ENCODE assay signal across 15 cellular contexts in genomic region chr1:54874079-54874830, GRCh38. TPM values are rescaled to one million over a fixed set of nuclear protein-coding genes. Genes with fewer than 3 reads are reported as not detected.
DNase-seq lines count a peak whose midpoint lies in the region; ATAC-seq, FAIRE-seq and TF ChIP-seq lines count a peak whose summit lies in the region.
"Had no signal": no experiment of that assay in that cellular context is flagged by ENCODE, and none has a peak within 500 bp of the region (broad histone marks: within the 10 kb centered on the region; RNA-seq: fewer than 3 reads in every experiment).

No MANE protein-coding gene starts in this region.

- in situ Hi-C loops in IMR-90 (cut with MboI; ENCODE audit: low sequenced_read_pairs), result no loop called here
- in situ Hi-C loops in brain microvascular endothelial cell (cut with HindIII; ENCODE audit: low pct_ligation_motif_present, low sequenced_read_pairs), result no loop called here
- in situ Hi-C loops in HepG2 (cut with HindIII; ENCODE audit: extremely low pct_ligation_motif_present, low pct_unique_long_range_greater_than_20kb), result no loop called here

- ATAC-seq in IMR-90 (ENCODE audit: low read depth), result peak; percentile 75
- ATAC-seq in HepG2, result no peak
- no peak for ATAC-seq in naive thymus-derived CD4-positive, alpha-beta T cell
- no peak for ATAC-seq in HG03521 (IDR thresholded peaks at IDR 0.05; ENCODE audit: unreplicated experiment)

- peaks cover 28% of the 10 kb centered on the region for H3K9me1 ChIP-seq in IMR-90 (ENCODE audit: insufficient read depth, low read length)

- no peak for TF ChIP-seq POLR2A in IMR-90 (IDR thresholded peaks at IDR 0.05; ENCODE audit: low read depth, low read length)
- TF ChIP-seq POLR2A in HepG2 (IDR thresholded peaks at IDR 0.05; ENCODE audit: insufficient read depth in 1 of 2, low read depth in 2 of 2, low read length in 2 of 2), result no peak

- H3K4me3 Mint-ChIP-seq in naive thymus-derived CD4-positive, alpha-beta T cell, result no peak overlapping the region

- H3K4me3 ChIP-seq in ACC112 (ENCODE audit: low read depth, low read length) (peak overlapping the region; percentile 12; the same call in 1 of the 2 replicates), IMR-90 (ENCODE audit: insufficient read depth, low read depth, low read length) (no peak overlapping the region), brain microvascular endothelial cell (ENCODE audit: low read depth, low read length) (no peak overlapping the region), HepG2 (replicated peaks in 1 of 3; ENCODE audit: insufficient read depth in 1 of 3, low read depth in 2 of 3, low read length in 3 of 3) (no peak overlapping the region)
- no peak overlapping the region for H3K4me3 ChIP-seq in naive thymus-derived CD4-positive, alpha-beta T cell (ENCODE audit: low read length)
- H3K4me3 ChIP-seq: Peyer's patch had no signal

- no peak for FAIRE-seq in HepG2 (lab: Jason Lieb, UNC)
- FAIRE-seq: GM12891 had no signal

- CTCF ChIA-PET in IMR-90 (lab: Yijun Ruan, JAX) (no interaction called here), HepG2 (lab: Yijun Ruan, JAX; ENCODE audit: low intra/inter-chr PET ratio, low total read pairs) (no interaction called here)
- CTCF ChIA-PET in naive thymus-derived CD4-positive, alpha-beta T cell (lab: Charles Lee), result no interaction called here

- peak overlapping the region; percentile 65 for H3K27ac ChIP-seq in ACC112 (ENCODE audit: low read depth, low read length)
- H3K27ac ChIP-seq in IMR-90 (ENCODE audit: insufficient read depth, low read length), result no peak overlapping the region
- H3K27ac ChIP-seq in brain microvascular endothelial cell, result no peak overlapping the region
- H3K27ac ChIP-seq in HepG2 (ENCODE audit: extremely low read length, insufficient read depth, low read length), result no peak overlapping the region
- H3K27ac ChIP-seq in naive thymus-derived CD4-positive, alpha-beta T cell (ENCODE audit: low read depth, low read length), result no peak overlapping the region
- H3K27ac ChIP-seq: HL-60, Peyer's patch had no signal

- no peaks in the 10 kb centered on the region for H3K9me3 ChIP-seq in IMR-90 (ENCODE audit: control insufficient read depth, insufficient read depth, low read length)
- no peaks in the 10 kb centered on the region for H3K9me3 ChIP-seq in HepG2 (ENCODE audit: low read length)
- no peaks in the 10 kb centered on the region for H3K9me3 ChIP-seq in naive thymus-derived CD4-positive, alpha-beta T cell (ENCODE audit: control insufficient read depth in 2 of 3, low read length in 3 of 3)
- H3K9me3 ChIP-seq: Peyer's patch had no signal

- DNase-seq in IMR-90 (peak; percentile 66), brain microvascular endothelial cell (peak; percentile 56), HepG2 (ENCODE audit: low spot score) (no peak), SIG-M5 (lab: John Stamatoyannopoulos, UW) (no peak), HuH-7.5 (ENCODE audit: low spot score) (no peak)
- DNase-seq in naive thymus-derived CD4-positive, alpha-beta T cell, result no peak
- DNase-seq: C1 segment of cervical spinal cord, KG1, NCI-H1092, Peyer's patch, SHP77 had no signal

- BruUV-seq in IMR-90 (replicated peaks; lab: Mats Ljungman, UMichigan), result no TSS peak
- no TSS peak for BruUV-seq in HepG2 (replicated peaks; lab: Mats Ljungman, UMichigan)

- H3K27me3 ChIP-seq in ACC112 (ENCODE audit: insufficient read depth, low read length) (no peaks in the 10 kb centered on the region), IMR-90 (ENCODE audit: control insufficient read depth, insufficient read depth, low read length) (no peaks in the 10 kb centered on the region), brain microvascular endothelial cell (replicated peaks) (no peaks in the 10 kb centered on the region), HepG2 (ENCODE audit: control insufficient read depth in 1 of 2, insufficient read depth in 2 of 2, low read length in 2 of 2) (no peaks in the 10 kb centered on the region)
- H3K27me3 ChIP-seq in naive thymus-derived CD4-positive, alpha-beta T cell (ENCODE audit: control insufficient read depth in 2 of 2, insufficient read depth in 2 of 2, low read length in 2 of 2), result no peaks in the 10 kb centered on the region
- H3K27me3 ChIP-seq: Peyer's patch had no signal

- H3K79me2 ChIP-seq in ACC112 (ENCODE audit: control insufficient read depth, insufficient read depth, low read length, unreplicated experiment) (peaks cover 9% of the 10 kb centered on the region), HepG2 (ENCODE audit: insufficient read depth, low read length) (peaks cover 57% of the 10 kb centered on the region)

- peaks cover 5 to 48% (median 26%) of the 10 kb centered on the region in 5 donors for H3K36me3 Mint-ChIP-seq in naive thymus-derived CD4-positive, alpha-beta T cell

- no peak overlapping the region for H3K14ac ChIP-seq in IMR-90 (replicated peaks; ENCODE audit: low read depth, low read length)

- peaks cover 0 to 3% (median 0%) of the 10 kb centered on the region in 11 donors for H3K9me3 Mint-ChIP-seq in naive thymus-derived CD4-positive, alpha-beta T cell

- intact Hi-C loops in IMR-90 (cut with micrococcal nuclease) (no loop called here), HepG2 (cut with micrococcal nuclease; ENCODE audit: unreplicated experiment) (no loop called here)
- intact Hi-C loops in naive thymus-derived CD4-positive, alpha-beta T cell (cut with micrococcal nuclease), result no loop called here

- dilution Hi-C loops in IMR-90 (cut with HindIII; ENCODE audit: low sequenced_read_pairs, unreplicated experiment), result no loop called here

- H4K5ac ChIP-seq in IMR-90 (ENCODE audit: low read depth, low read length), result no peak overlapping the region

- TF ChIP-seq CTCF in IMR-90 (conservative IDR thresholded peaks at IDR 0.05; ENCODE audit: low read depth, low read length), result no peak
- TF ChIP-seq CTCF in brain microvascular endothelial cell (IDR thresholded peaks at IDR 0.05; ENCODE audit: low read depth, low read length, missing control alignments), result no peak
- no peak for TF ChIP-seq CTCF in HepG2 (CRISPR knock-in tag; IDR thresholded peaks at IDR 0.05)

- no peak overlapping the region for H2AK5ac ChIP-seq in IMR-90 (ENCODE audit: low read depth, low read length)

- peaks cover 0 to 6% (median 0%) of the 10 kb centered on the region in 7 donors for H3K4me1 Mint-ChIP-seq in naive thymus-derived CD4-positive, alpha-beta T cell

- no peaks in the 10 kb centered on the region for H3K27me3 Mint-ChIP-seq in naive thymus-derived CD4-positive, alpha-beta T cell

- H3K4me2 ChIP-seq in IMR-90 (ENCODE audit: low read depth, low read length) (no peak overlapping the region), HepG2 (ENCODE audit: low read depth, low read length) (no peak overlapping the region)

- H2AFZ ChIP-seq in ACC112 (ENCODE audit: low read length, unreplicated experiment) (no peak overlapping the region), IMR-90 (replicated peaks; ENCODE audit: low read length, poor library complexity) (no peak overlapping the region), HepG2 (ENCODE audit: low read length) (no peak overlapping the region)

- H3K36me3 ChIP-seq in ACC112 (ENCODE audit: insufficient read depth, low read length), result peaks cover 36% of the 10 kb centered on the region
- H3K36me3 ChIP-seq in IMR-90 (ENCODE audit: control insufficient read depth, insufficient read depth, low read length), result peaks cover 5% of the 10 kb centered on the region
- H3K36me3 ChIP-seq in brain microvascular endothelial cell (replicated peaks), result peaks cover 53% of the 10 kb centered on the region
- peaks cover 33 to 79% of the 10 kb centered on the region in 2 experiments for H3K36me3 ChIP-seq in HepG2 (replicated peaks in 1 of 2; ENCODE audit: control insufficient read depth in 1 of 2, insufficient read depth in 2 of 2, low read length in 2 of 2)
- H3K36me3 ChIP-seq in naive thymus-derived CD4-positive, alpha-beta T cell (ENCODE audit: control insufficient read depth in 2 of 3, insufficient read depth in 3 of 3, low read length in 3 of 3), result peaks cover 0 to 26% (median 0%) of the 10 kb centered on the region in 3 experiments

- peak overlapping the region; percentile 84 for H2BK5ac ChIP-seq in IMR-90 (ENCODE audit: low read depth, low read length, poor library complexity, severe bottlenecking)

- no peak overlapping the region for H3K27ac Mint-ChIP-seq in naive thymus-derived CD4-positive, alpha-beta T cell

- H4K20me1 ChIP-seq in IMR-90 (ENCODE audit: insufficient read depth, low read length) (no peaks in the 10 kb centered on the region), HepG2 (ENCODE audit: insufficient read depth, low read length) (peaks cover 54% of the 10 kb centered on the region)

- H2BK120ac ChIP-seq in IMR-90 (ENCODE audit: low read depth, low read length), result 0 out of 2 replicates have a peak overlapping the region, but pooled peaks have one; percentile 8

- H3K18ac ChIP-seq in IMR-90 (ENCODE audit: low read depth, low read length), result peak overlapping the region; percentile 11; the same call in 1 of the 2 replicates

- no peak overlapping the region for H2AK9ac ChIP-seq in IMR-90 (replicated peaks; ENCODE audit: low read depth, low read length, poor library complexity)

- H3K4me1 ChIP-seq in ACC112 (ENCODE audit: control insufficient read depth, insufficient read depth, low read length, unreplicated experiment), result peaks cover 35% of the 10 kb centered on the region
- H3K4me1 ChIP-seq in IMR-90 (ENCODE audit: control insufficient read depth, insufficient read depth, low read length), result peaks cover 12% of the 10 kb centered on the region
- peaks cover 97% of the 10 kb centered on the region for H3K4me1 ChIP-seq in HepG2 (ENCODE audit: insufficient read depth, low read length)
- H3K4me1 ChIP-seq in naive thymus-derived CD4-positive, alpha-beta T cell (ENCODE audit: control insufficient read depth in 2 of 2, insufficient read depth in 2 of 2, low read length in 2 of 2), result no peaks in the 10 kb centered on the region
- H3K4me1 ChIP-seq: Peyer's patch had no signal

- H3K9ac ChIP-seq in IMR-90 (ENCODE audit: low read depth, low read length) (no peak overlapping the region), HepG2 (ENCODE audit: insufficient read depth, low read depth, low read length) (no peak overlapping the region)

- POLR2A ChIA-PET in IMR-90 (lab: Charles Lee; ENCODE audit: unreplicated experiment) (interaction anchor here (0.5 kb wide), 1 partner anchor 53 kb away, joined by 4 read pairs; no protein-coding TSS in a partner anchor), HepG2 (lab: Yijun Ruan, JAX) (interaction anchor here (1.2 to 8.6 kb wide), 3 partner anchors 9 to 13 kb away, joined by 5 to 134 read pairs (median 12); partner anchors contain the start of gene DHCR24)
- POLR2A ChIA-PET in naive thymus-derived CD4-positive, alpha-beta T cell (lab: Charles Lee), result no interaction called here

- TF ChIP-seq RAD21 in IMR-90 (IDR thresholded peaks at IDR 0.05; ENCODE audit: low read length) (no peak), HepG2 (CRISPR knock-in tag; IDR thresholded peaks at IDR 0.05) (no peak)

- H3K79me1 ChIP-seq in IMR-90 (ENCODE audit: low read depth in 1 of 2, low read length in 2 of 2), result peaks cover 0 to 13% of the 10 kb centered on the region in 2 experiments; a peak in 2 of 4 replicates

- no peak for TF ChIP-seq EP300 in HepG2 (IDR thresholded peaks at IDR 0.05; ENCODE audit: low read depth in 2 of 2, low read length in 2 of 2)
- TF ChIP-seq EP300 in HepG2 (CRISPR knock-in tag; IDR thresholded peaks at IDR 0.05; ENCODE audit: borderline replicate concordance), result no peak

- H4K8ac ChIP-seq in IMR-90 (ENCODE audit: low read depth in 2 of 2, low read length in 2 of 2), result no peak overlapping the region

- H3K4ac ChIP-seq in IMR-90 (ENCODE audit: low read depth, low read length), result no peak overlapping the region

- 0 out of 2 replicates have a peak overlapping the region, but pooled peaks have one; percentile 0 for H4K91ac ChIP-seq in IMR-90 (ENCODE audit: insufficient read depth, low read depth, low read length)

- no peak overlapping the region for H3K23ac ChIP-seq in IMR-90 (ENCODE audit: low read depth, low read length)

- no CpG with 5 or more reads among the region's 3 CpGs for WGBS in IMR-90 (ENCODE audit: extremely low coverage in 2 of 2, insufficient read length in 1 of 2), 2 experiments
- WGBS in HepG2 (ENCODE audit: low lambda C conversion rate), result 95% methylated on average over 3 of the region's 3 CpGs

- H2BK15ac ChIP-seq in IMR-90 (ENCODE audit: low read depth, low read length), result no peak overlapping the region

- H2BK20ac ChIP-seq in IMR-90 (ENCODE audit: low read depth, low read length), result peak overlapping the region; percentile 76; the same call in 1 of the 2 replicates

- H3K56ac ChIP-seq in IMR-90 (ENCODE audit: extremely low read depth, insufficient read depth, low read length), result no peak overlapping the region

RNA-seq across cellular contexts. Expression of gene DHCR24, which starts 12.7 kb away (rescaled TPM):
- total RNA-seq in IMR-90 (2012; rRNA removed) (194 and 206 TPM in 2 replicates), HepG2 (2016; rRNA removed; fragmentation: Illumina TruSeq; extraction: Trizol) (250 and 448 TPM in 2 replicates)
- polyA plus RNA-seq in IMR-90 (2012; rRNA removed) (117 and 130 TPM in 2 replicates), HepG2 (2011; rRNA removed) (374 and 484 TPM in 2 replicates)
- 71.2 and 131 TPM in 2 replicates for polyA plus RNA-seq in IMR-90 (2012; cell fraction: cytosol; rRNA removed)
- 33.9 and 115 TPM in 2 replicates for polyA plus RNA-seq in IMR-90 (2012; cell fraction: nucleus; rRNA removed; ENCODE audit: low replicate concordance)
- total RNA-seq in HepG2 (2016; cell fraction: cytosol; rRNA removed; fragmentation: Illumina TruSeq; extraction: Trizol; ENCODE audit: low read depth), result 49.9 and 51.0 TPM in 2 replicates
- total RNA-seq in HepG2 (2016; cell fraction: insoluble cytoplasmic fraction; rRNA removed; fragmentation: Illumina TruSeq; extraction: Trizol), result 228 and 439 TPM in 2 replicates
- 153 and 157 TPM in 2 replicates for total RNA-seq in HepG2 (2016; cell fraction: membrane; rRNA removed; fragmentation: Illumina TruSeq; extraction: Trizol)
- 410 and 468 TPM in 2 replicates for total RNA-seq in HepG2 (2016; cell fraction: nucleus; rRNA removed; fragmentation: Illumina TruSeq; extraction: Trizol)
- 348 and 453 TPM in 2 replicates for polyA plus RNA-seq in HepG2 (2011; cell fraction: cytosol; rRNA removed)
- 376 and 486 TPM in 2 replicates for polyA plus RNA-seq in HepG2 (2011; cell fraction: nucleus; rRNA removed)
- polyA plus RNA-seq in HepG2 (2012), result 453 and 672 TPM in 2 replicates
- 36.9 and 39.3 TPM in 2 replicates for polyA plus RNA-seq in HepG2 (2016; cell fraction: cytosol; fragmentation: Illumina TruSeq; extraction: Trizol; ENCODE audit: low read depth)
- polyA plus RNA-seq in HepG2 (2016; cell fraction: insoluble cytoplasmic fraction; fragmentation: Illumina TruSeq; extraction: Trizol; ENCODE audit: low read depth), result 202 and 215 TPM in 2 replicates
- polyA plus RNA-seq in HepG2 (2016; cell fraction: membrane; fragmentation: Illumina TruSeq; extraction: Trizol; ENCODE audit: low read depth), result 86.7 and 89.8 TPM in 2 replicates
- 516 and 527 TPM in 2 replicates for polyA plus RNA-seq in HepG2 (2016; cell fraction: nucleus; fragmentation: Illumina TruSeq; extraction: Trizol; ENCODE audit: insufficient read depth, low read depth)
- polyA minus RNA-seq in HepG2 (2011; rRNA and poly(A)+ RNA removed; ENCODE audit: low replicate concordance), result 777 and 2,246 TPM in 2 replicates
- polyA minus RNA-seq in HepG2 (2011; cell fraction: cytosol; rRNA and poly(A)+ RNA removed), result 316 and 502 TPM in 2 replicates
- polyA minus RNA-seq in HepG2 (2011; cell fraction: nucleus; rRNA and poly(A)+ RNA removed), result 197 and 218 TPM in 2 replicates
- total RNA-seq in naive thymus-derived CD4-positive, alpha-beta T cell, result 100 to 1,000 TPM in 1 of 5 experiments, 1 to 10 TPM in 4; 2.7 to 103 (median 8.3) TPM
- 1 to 10 TPM; 8.3 to 9.2 TPM for polyA plus RNA-seq in naive thymus-derived CD4-positive, alpha-beta T cell

Comparison
In these comparisons a context has a peak if more than half of its experiments do, and no peak if none do; other contexts are left out.
1. DNase-seq: peak in IMR-90 (single experiment) and brain microvascular endothelial cell (single experiment); none in HepG2 (single experiment), SIG-M5 (single experiment), HuH-7.5 (single experiment) and naive thymus-derived CD4-positive, alpha-beta T cell (0 of 9).